1 cellular context compared by ENCODE assay signal in genomic region chr10:110455440-110455839, GRCh38.
TF ChIP-seq lines count a peak whose summit lies in the region.

No MANE protein-coding gene starts in this region.

TF ChIP-seq in HepG2, 621 proteins besides CTCF, POLR2A, EP300 and RAD21 (continued from another document):
- TF ChIP-seq PRDM10 (CRISPR knock-in tag; IDR thresholded peaks at IDR 0.05; ENCODE audit: low read depth), result no peak
